Comparison of ENCODE assay signal across 32 cellular contexts in the genomic region with DNA sequence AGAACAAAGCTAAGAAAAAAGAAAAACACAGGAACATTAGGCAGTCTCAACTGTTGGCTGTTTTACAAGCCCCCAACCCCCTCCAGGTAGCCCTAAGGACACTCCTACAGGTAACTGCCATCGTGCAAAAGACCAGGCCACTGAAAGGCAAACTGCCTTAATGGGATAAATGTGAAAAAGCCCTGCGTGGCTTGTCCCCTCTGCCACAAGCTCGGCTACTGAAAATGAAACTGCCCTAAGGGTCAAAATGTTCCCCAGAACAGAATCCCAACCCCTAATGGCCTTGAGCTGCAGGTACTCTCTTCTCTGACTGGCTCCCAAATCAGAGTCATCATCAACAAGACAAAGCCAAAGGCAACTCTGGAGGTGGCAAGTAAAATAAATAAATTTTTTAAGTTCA.
DNase-seq lines count a peak whose midpoint lies in the region; ATAC-seq, FAIRE-seq and TF ChIP-seq lines count a peak whose summit lies in the region.
"Had no signal": no experiment of that assay in that cellular context is flagged by ENCODE, and none has a peak within 500 bp of the region (broad histone marks: within the 10 kb centered on the region; RNA-seq: fewer than 3 reads in every experiment).

No MANE protein-coding gene starts in this region.

- H3K9ac ChIP-seq in SU-DHL-6 (ENCODE audit: low read length), result no peak overlapping the region
- H3K9ac ChIP-seq: SK-N-SH had no signal

- FAIRE-seq in GM12892 (lab: Jason Lieb, UNC) (peak; percentile 74), H54 (lab: Jason Lieb, UNC) (no peak)
- FAIRE-seq: D721Med, pancreas had no signal

- H4K20me1 ChIP-seq in SU-DHL-6 (ENCODE audit: low read depth, low read length), result no peaks in the 10 kb centered on the region

- POLR2A ChIA-PET in CD4-positive, alpha-beta memory T cell (lab: Charles Lee; ENCODE audit: partially characterized antibody), result no interaction called here

- H3K9me3 ChIP-seq in CD4-positive, alpha-beta memory T cell (ENCODE audit: control insufficient read depth in 1 of 2, low read length in 2 of 2), result no peaks in the 10 kb centered on the region
- no peaks in the 10 kb centered on the region for H3K9me3 ChIP-seq in SU-DHL-6 (ENCODE audit: insufficient read depth, low read length)
- H3K9me3 ChIP-seq: colonic mucosa, gastroesophageal sphincter, pancreas, SK-N-SH, suprapubic skin, upper lobe of left lung had no signal

- intact Hi-C loops in CD4-positive, alpha-beta memory T cell (cut with micrococcal nuclease), result loop anchor here (5.0 kb wide), 1 partner anchor 250 kb away; no protein-coding TSS in a partner anchor
- intact Hi-C loops in natural killer cell (cut with micrococcal nuclease), result no loop called here

- H3K4me3 Mint-ChIP-seq in CD4-positive, alpha-beta memory T cell, result peak overlapping the region in 7 of 8 donors; percentile 2 to 87 (median 68)
- peak overlapping the region; percentile 83 for H3K4me3 Mint-ChIP-seq in natural killer cell
- no peak overlapping the region for H3K4me3 Mint-ChIP-seq in HFFc6
- H3K4me3 Mint-ChIP-seq: activated naive CD8-positive, alpha-beta T cell treated with anti-CD3 and anti-CD28 coated beads for 36 hours had no signal

- H3K27me3 Mint-ChIP-seq in CD4-positive, alpha-beta memory T cell, result no peaks in the 10 kb centered on the region
- H3K27me3 Mint-ChIP-seq in natural killer cell (ENCODE audit: low read depth in 2 of 2) (no peaks in the 10 kb centered on the region), HFFc6 (ENCODE audit: insufficient read depth) (peaks cover 7% of the 10 kb centered on the region)
- H3K27me3 Mint-ChIP-seq: activated naive CD8-positive, alpha-beta T cell treated with anti-CD3 and anti-CD28 coated beads for 36 hours had no signal

- no peak for DNase-seq in CD4-positive, alpha-beta memory T cell
- DNase-seq in GM12892 (ENCODE audit: insufficient read length), result no peak
- no peak for DNase-seq in natural killer cell
- DNase-seq in HFFc6, result no peak
- no peak for DNase-seq in H54 (ENCODE audit: insufficient read length, low spot score)
- DNase-seq: activated CD4-positive, CD25-positive, alpha-beta regulatory T cell treated with anti-CD3 and anti-CD28 coated beads, Interleukin-2, amount 50 U/mL, for 72 hours; activated CD8-positive, alpha-beta memory T cell treated with anti-CD3 and anti-CD28 coated beads for 24 hours; activated effector memory CD4-positive, alpha-beta T cell treated with anti-CD3 and anti-CD28 coated beads, Interleukin-2, amount 50 U/mL, for 16 hours; activated naive CD8-positive, alpha-beta T cell treated with anti-CD3 and anti-CD28 coated beads for 36 hours; activated T-cell treated with anti-CD3 and anti-CD28 coated beads, Interleukin-2, amount 50 U/mL, for 1 hour; colonic mucosa; effector CD4-positive, alpha-beta T cell; IMR-90; NCI-H1092 treated with DMSO at 0.1 percent for 48 hours; NCI-H2029; NCI-H524 treated with DMSO at 0.1 percent for 48 hours; NK-92 treated with Interleukin-12 subunit alpha and Interleukin-12 subunit beta, amount 100 ng/mL, for 24 hours; pancreas; retina; SK-N-SH; stimulated activated naive CD4-positive, alpha-beta T cell treated with Interleukin-2 at 50 U/mL for 16 hours; upper lobe of left lung had no signal

- peaks cover 41% of the 10 kb centered on the region for H3K4me1 ChIP-seq in CD4-positive, alpha-beta memory T cell (ENCODE audit: insufficient read depth, low read length)
- H3K4me1 ChIP-seq: colonic mucosa, gastroesophageal sphincter, pancreas, suprapubic skin, upper lobe of left lung had no signal

- H3K4me2 ChIP-seq in SU-DHL-6 (ENCODE audit: low read depth, low read length, poor library complexity, severe bottlenecking), result peak overlapping the region; percentile 15
- H3K4me2 ChIP-seq: hepatocyte, SK-N-SH had no signal

- H3K27me3 ChIP-seq in CD4-positive, alpha-beta memory T cell (ENCODE audit: insufficient read depth, low read length), result no peaks in the 10 kb centered on the region
- H3K27me3 ChIP-seq in SU-DHL-6 (ENCODE audit: low read length), result no peaks in the 10 kb centered on the region
- H3K27me3 ChIP-seq: cardiac muscle cell, colonic mucosa, gastroesophageal sphincter, hepatocyte, pancreas, suprapubic skin, upper lobe of left lung had no signal

- H3K27ac ChIP-seq in CD4-positive, alpha-beta memory T cell (ENCODE audit: low read depth, low read length), result no peak overlapping the region
- H3K27ac ChIP-seq in SU-DHL-6 (ENCODE audit: low read depth, low read length), result no peak overlapping the region
- H3K27ac ChIP-seq: C4-2B, cardiac muscle cell, colonic mucosa, gastroesophageal sphincter, hepatocyte, pancreas, suprapubic skin, upper lobe of left lung had no signal

- TF ChIP-seq POLR2A in GM12892 (IDR thresholded peaks at IDR 0.05; ENCODE audit: low read depth, low read length) (no peak), H54 (IDR thresholded peaks at IDR 0.05; ENCODE audit: low read depth, low read length) (no peak)

- peaks cover 0 to 8% of the 10 kb centered on the region in 2 donors for H3K36me3 Mint-ChIP-seq in CD4-positive, alpha-beta memory T cell
- H3K36me3 Mint-ChIP-seq in natural killer cell (no peaks in the 10 kb centered on the region), HFFc6 (ENCODE audit: low read depth) (no peaks in the 10 kb centered on the region)

- H2AFZ ChIP-seq in SU-DHL-6 (ENCODE audit: low read depth, low read length, severe bottlenecking), result no peak overlapping the region
- H2AFZ ChIP-seq: hepatocyte had no signal

- H3K36me3 ChIP-seq in CD4-positive, alpha-beta memory T cell (ENCODE audit: insufficient read depth, low read length), result no peaks in the 10 kb centered on the region
- no peaks in the 10 kb centered on the region for H3K36me3 ChIP-seq in SU-DHL-6 (ENCODE audit: low read length)
- H3K36me3 ChIP-seq: cardiac muscle cell, colonic mucosa, gastroesophageal sphincter, pancreas, suprapubic skin, upper lobe of left lung had no signal

- H3K79me2 ChIP-seq in SU-DHL-6 (ENCODE audit: insufficient read depth, low read length), result no peaks in the 10 kb centered on the region
- H3K79me2 ChIP-seq: hepatocyte had no signal

- peak overlapping the region in 5 of 7 donors; percentile 6 to 68 (median 45) for H3K27ac Mint-ChIP-seq in CD4-positive, alpha-beta memory T cell
- peak overlapping the region; percentile 79 to 83 for H3K27ac Mint-ChIP-seq in natural killer cell
- H3K27ac Mint-ChIP-seq in HFFc6, result no peak overlapping the region

- H3K9me2 ChIP-seq in SU-DHL-6 (replicated peaks; ENCODE audit: insufficient read depth, low read length), result no peaks in the 10 kb centered on the region
- H3K9me2 ChIP-seq: SK-N-SH had no signal

- peaks cover 37 to 66% (median 49%) of the 10 kb centered on the region in 4 donors for H3K4me1 Mint-ChIP-seq in CD4-positive, alpha-beta memory T cell
- peaks cover 47 to 61% of the 10 kb centered on the region in 2 donors for H3K4me1 Mint-ChIP-seq in natural killer cell
- no peaks in the 10 kb centered on the region for H3K4me1 Mint-ChIP-seq in HFFc6 (ENCODE audit: low read depth)

- no peak for TF ChIP-seq CTCF in SU-DHL-6 (IDR thresholded peaks at IDR 0.05; ENCODE audit: insufficient read depth, low read length, poor library complexity, severe bottlenecking)
- no peak for TF ChIP-seq CTCF in natural killer cell (IDR thresholded peaks at IDR 0.05)
- TF ChIP-seq CTCF in HFFc6 (IDR thresholded peaks at IDR 0.05), result no peak

- no peaks in the 10 kb centered on the region for H3F3A ChIP-seq in SU-DHL-6 (ENCODE audit: insufficient read depth)

- peaks cover 0 to 12% (median 4%) of the 10 kb centered on the region in 8 donors for H3K9me3 Mint-ChIP-seq in CD4-positive, alpha-beta memory T cell
- H3K9me3 Mint-ChIP-seq in natural killer cell, result no peaks in the 10 kb centered on the region
- H3K9me3 Mint-ChIP-seq in HFFc6, result no peaks in the 10 kb centered on the region
- H3K9me3 Mint-ChIP-seq: activated naive CD8-positive, alpha-beta T cell treated with anti-CD3 and anti-CD28 coated beads for 36 hours had no signal

- CTCF ChIA-PET in CD4-positive, alpha-beta memory T cell (lab: Charles Lee; ENCODE audit: partially characterized antibody), result interaction anchor here (0.6 to 2.0 kb wide), 2 partner anchors 12 to 15 kb away, joined by 3 to 4 read pairs; no protein-coding TSS in a partner anchor

- no peak for ATAC-seq in natural killer cell
- ATAC-seq in HG03135 (IDR thresholded peaks at IDR 0.05; ENCODE audit: unreplicated experiment), result no peak
- ATAC-seq: gastroesophageal sphincter, HCT116, pancreas had no signal

- no peak overlapping the region for H3K4me3 ChIP-seq in CD4-positive, alpha-beta memory T cell (ENCODE audit: low read length in 2 of 2)
- H3K4me3 ChIP-seq in SU-DHL-6 (ENCODE audit: insufficient read depth, low read length, poor library complexity, severe bottlenecking), result no peak overlapping the region
- H3K4me3 ChIP-seq: cardiac muscle cell, colonic mucosa, gastroesophageal sphincter, hepatocyte, lung, pancreas, suprapubic skin, upper lobe of left lung had no signal
